In the genomic region with DNA sequence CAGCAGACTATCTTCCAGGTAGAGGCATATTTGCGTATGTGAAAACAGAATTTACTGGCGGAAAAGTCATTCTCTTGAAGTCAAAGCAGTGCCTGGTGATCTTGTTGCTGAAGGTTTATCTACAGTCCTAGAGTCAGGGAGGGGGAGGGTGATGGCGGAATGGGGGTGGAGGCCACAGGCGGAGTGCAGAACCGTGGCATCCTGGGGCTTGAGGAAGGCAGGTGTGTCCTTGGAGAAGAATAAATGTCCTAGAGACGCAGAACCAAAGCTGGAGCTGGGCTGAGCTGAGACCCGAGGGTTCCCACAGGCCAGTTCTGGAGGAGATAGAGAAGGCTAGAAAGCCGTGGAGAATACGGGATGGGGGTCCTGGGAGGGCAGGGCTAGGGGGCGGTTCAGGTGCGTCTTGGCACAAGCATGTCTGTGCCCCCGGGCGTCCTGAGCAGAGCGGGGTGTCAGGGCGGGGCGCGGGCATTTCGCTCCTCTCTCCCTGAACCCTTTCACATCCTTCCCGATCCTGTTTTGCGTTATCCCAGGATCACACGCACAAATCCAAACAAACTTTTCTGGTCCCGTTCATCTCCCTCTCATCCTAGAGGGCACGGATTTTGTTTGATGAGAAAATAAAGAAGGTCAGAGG, we compare ENCODE assay signal across 18 cellular contexts.
DNase-seq lines count a peak whose midpoint lies in the region; ATAC-seq and TF ChIP-seq lines count a peak whose summit lies in the region.
"Had no signal": no experiment of that assay in that cellular context is flagged by ENCODE, and none has a peak within 500 bp of the region (broad histone marks: within the 10 kb centered on the region; RNA-seq: fewer than 3 reads in every experiment).

No MANE protein-coding gene starts in this region.

- H3K27ac Mint-ChIP-seq in MCF 10A (ENCODE audit: low read depth, unreplicated experiment), result no peak overlapping the region
- H3K27ac Mint-ChIP-seq: CD8-positive, alpha-beta memory T cell had no signal

- H3K27ac ChIP-seq in breast epithelium (no peak overlapping the region), mammary epithelial cell (ENCODE audit: insufficient read depth, low read depth, low read length) (no peak overlapping the region), thoracic aorta (peak overlapping the region; percentile 26 to 39)
- H3K27ac ChIP-seq: GM23248, HL-60 had no signal

- ATAC-seq in thoracic aorta (ENCODE audit: insufficient number of reproducible peaks, low FRiP score, low read depth), result no peak
- no peak for ATAC-seq in HG02571 (IDR thresholded peaks at IDR 0.05; ENCODE audit: unreplicated experiment)
- ATAC-seq in GM18867 (IDR thresholded peaks at IDR 0.05; ENCODE audit: unreplicated experiment), result no peak

- peak overlapping the region in 2 of 3 donors; percentile 29 to 46 for H3K4me3 ChIP-seq in breast epithelium
- no peak overlapping the region for H3K4me3 ChIP-seq in mammary epithelial cell (replicated peaks in 1 of 3; ENCODE audit: insufficient read depth in 1 of 3, low read depth in 2 of 3, low read length in 3 of 3)
- H3K4me3 ChIP-seq in thoracic aorta, result no peak overlapping the region
- H3K4me3 ChIP-seq: GM23248 had no signal

- peak overlapping the region; percentile 31 for H2AFZ ChIP-seq in mammary epithelial cell (ENCODE audit: low read depth, low read length)
- H2AFZ ChIP-seq: GM23248 had no signal

- no peak for TF ChIP-seq POLR2A in breast epithelium (IDR thresholded peaks at IDR 0.05)

- no peak overlapping the region for H3K9ac ChIP-seq in mammary epithelial cell (ENCODE audit: insufficient read depth, low read length)
- H3K9ac ChIP-seq: GM23248 had no signal

- no peaks in the 10 kb centered on the region for H3K9me3 Mint-ChIP-seq in MCF 10A (ENCODE audit: unreplicated experiment)
- H3K9me3 Mint-ChIP-seq: CD8-positive, alpha-beta memory T cell had no signal

- peaks cover 24% of the 10 kb centered on the region for H3K27me3 Mint-ChIP-seq in MCF 10A (ENCODE audit: insufficient read depth, unreplicated experiment)

- no peaks in the 10 kb centered on the region for H3K27me3 ChIP-seq in breast epithelium
- peaks cover 7% of the 10 kb centered on the region for H3K27me3 ChIP-seq in mammary epithelial cell (ENCODE audit: insufficient read depth, low read length)
- H3K27me3 ChIP-seq in thoracic aorta (replicated peaks; ENCODE audit: insufficient read depth), result no peaks in the 10 kb centered on the region

- in situ Hi-C loops in mammary epithelial cell (cut with MboI; ENCODE audit: low sequenced_read_pairs in 2 of 2), result no loop called here

- H3K79me2 ChIP-seq in mammary epithelial cell (ENCODE audit: insufficient read depth, low read length), result no peaks in the 10 kb centered on the region

- H3K4me1 Mint-ChIP-seq in MCF 10A (ENCODE audit: insufficient read depth, unreplicated experiment), result peaks cover 16% of the 10 kb centered on the region

- no peaks in the 10 kb centered on the region for H3K36me3 Mint-ChIP-seq in MCF 10A (ENCODE audit: insufficient read depth, unreplicated experiment)

- DNase-seq in breast epithelium (ENCODE audit: low spot score in 2 of 2), result no peak
- DNase-seq in MCF 10A (ENCODE audit: unreplicated experiment), result no peak
- DNase-seq in NCI-H146 (lab: John Stamatoyannopoulos, UW), result peak; percentile 64
- DNase-seq in mammary epithelial cell, result no peak
- DNase-seq in thoracic aorta (ENCODE audit: low spot score), result no peak
- DNase-seq in NCI-H2107 (lab: John Stamatoyannopoulos, UW), result no peak
- DNase-seq: AML-193; CD8-positive, alpha-beta memory T cell; DMS 273 treated with DMSO at 0.1 percent for 48 hours; GM23248; KG1; NCI-H1105; NCI-H2081; NCI-H345; T-helper 9 cell had no signal

- TF ChIP-seq CTCF in breast epithelium (IDR thresholded peaks at IDR 0.05) (no peak), MCF 10A (IDR thresholded peaks at IDR 0.05; ENCODE audit: unreplicated experiment) (no peak), mammary epithelial cell (conservative IDR thresholded peaks at IDR 0.05 in 1 of 2, IDR thresholded peaks at IDR 0.05 in 1 of 2; ENCODE audit: extremely low read depth in 1 of 2, insufficient read depth in 1 of 2, low read depth in 1 of 2, low read length in 2 of 2) (no peak), thoracic aorta (IDR thresholded peaks at IDR 0.05) (no peak)

- intact Hi-C loops in breast epithelium (cut with DNase I; ENCODE audit: low total_unique reads), result no loop called here
- intact Hi-C loops in MCF 10A (cut with micrococcal nuclease), result no loop called here
- intact Hi-C loops in mammary epithelial cell (cut with micrococcal nuclease), result no loop called here

- H3K4me2 ChIP-seq in mammary epithelial cell (ENCODE audit: insufficient read depth, low read depth, low read length), result peak overlapping the region; percentile 32

- H3K4me3 Mint-ChIP-seq in MCF 10A (ENCODE audit: unreplicated experiment), result no peak overlapping the region
- H3K4me3 Mint-ChIP-seq: CD8-positive, alpha-beta memory T cell had no signal

- WGBS in mammary epithelial cell (ENCODE audit: low coverage, missing lambda C conversion rate), result 72% methylated on average over 2 of the region's 23 CpGs

- POLR2A ChIA-PET in MCF 10A (lab: Yijun Ruan, JAX), result interaction anchor here (0.6 kb wide), 1 partner anchor 152 kb away, joined by 4 read pairs; no protein-coding TSS in a partner anchor

- dilution Hi-C loops in mammary epithelial cell (cut with HindIII; ENCODE audit: low sequenced_read_pairs), result no loop called here

- H3K36me3 ChIP-seq in breast epithelium (no peaks in the 10 kb centered on the region), mammary epithelial cell (ENCODE audit: insufficient read depth, low read length) (no peaks in the 10 kb centered on the region), thoracic aorta (no peaks in the 10 kb centered on the region)

- BruUV-seq in MCF 10A (replicated peaks; lab: Mats Ljungman, UMichigan) (no TSS peak), mammary epithelial cell (replicated peaks; lab: Mats Ljungman, UMichigan) (no TSS peak)

- H3K4me1 ChIP-seq in breast epithelium, result no peaks in the 10 kb centered on the region
- H3K4me1 ChIP-seq in mammary epithelial cell (ENCODE audit: insufficient read depth, low read length), result no peaks in the 10 kb centered on the region
- H3K4me1 ChIP-seq in thoracic aorta (ENCODE audit: control insufficient read depth in 1 of 2, low read depth in 2 of 2), result peaks cover 5 to 41% of the 10 kb centered on the region in 2 donors

- H3K9me3 ChIP-seq in breast epithelium (no peaks in the 10 kb centered on the region), mammary epithelial cell (replicated peaks; ENCODE audit: insufficient read depth, low read length) (no peaks in the 10 kb centered on the region), thoracic aorta (no peaks in the 10 kb centered on the region)

- CTCF ChIA-PET in MCF 10A (lab: Yijun Ruan, JAX), result interaction anchor here (1.2 kb wide), 1 partner anchor 18 kb away, joined by 3 read pairs; no protein-coding TSS in a partner anchor
- CTCF ChIA-PET in mammary epithelial cell (lab: Charles Lee; ENCODE audit: low non-redundant PET), result no interaction called here

- no peaks in the 10 kb centered on the region for H4K20me1 ChIP-seq in mammary epithelial cell (ENCODE audit: insufficient read depth, low read length)

Comparison
In these comparisons a context has a peak if more than half of its experiments do, and no peak if none do; other contexts are left out.
1. H3K4me3 ChIP-seq: peak in breast epithelium (2 of 3); none in mammary epithelial cell (0 of 3) and thoracic aorta (single experiment).
2. H3K27ac ChIP-seq: peak in thoracic aorta (2 of 2); none in breast epithelium (0 of 2) and mammary epithelial cell (single experiment).